Comparison of ENCODE assay signal across 21 cellular contexts in genomic region chr15:98583758-98584157, GRCh38.
A peak's percentile ranks its signal among the peaks of the same experiment; 100 is the strongest.
DNase-seq lines count a peak whose midpoint lies in the region; ATAC-seq, FAIRE-seq and TF ChIP-seq lines count a peak whose summit lies in the region.
"Had no signal": no experiment of that assay in that cellular context is flagged by ENCODE, and none has a peak within 500 bp of the region (broad histone marks: within the 10 kb centered on the region; RNA-seq: fewer than 3 reads in every experiment).

No MANE protein-coding gene starts in this region.

- no peak overlapping the region for H2AFZ ChIP-seq in HCT116 (ENCODE audit: low read depth, low read length, poor library complexity, severe bottlenecking)

- 0 out of 3 replicates have a peak, but pooled peaks cover 5% of the 10 kb centered on the region for H3K4me1 ChIP-seq in A549
- no peaks in the 10 kb centered on the region for H3K4me1 ChIP-seq in HCT116 (ENCODE audit: control insufficient read depth in 1 of 2, insufficient read depth in 2 of 2, low read length in 2 of 2)
- no peaks in the 10 kb centered on the region for H3K4me1 ChIP-seq in HAP-1
- no peaks in the 10 kb centered on the region for H3K4me1 ChIP-seq in Caco-2
- H3K4me1 ChIP-seq: BE2C had no signal

- H3K27me3 ChIP-seq in HCT116 (ENCODE audit: insufficient read depth, low read length): peaks cover 55% of the 10 kb centered on the region
- peaks cover 64% of the 10 kb centered on the region for H3K27me3 ChIP-seq in HAP-1 (ENCODE audit: low read depth)
- peaks cover 84% of the 10 kb centered on the region for H3K27me3 ChIP-seq in WERI-Rb-1 (ENCODE audit: insufficient read depth, low read depth, severe bottlenecking)
- H3K27me3 ChIP-seq in Caco-2 (replicated peaks; ENCODE audit: control insufficient read depth, insufficient read depth, low read length): no peaks in the 10 kb centered on the region; the same call in 1 of the 2 replicates

- no peak for ATAC-seq in A549
- ATAC-seq in HCT116: no peak

- H3K27ac Mint-ChIP-seq in Caco-2 (ENCODE audit: unreplicated experiment): no peak overlapping the region

- no peaks in the 10 kb centered on the region for H4K20me1 ChIP-seq in HCT116 (ENCODE audit: insufficient read depth)

- no peak for TF ChIP-seq EP300 in A549 (IDR thresholded peaks at IDR 0.05)

- H3K27ac ChIP-seq in A549: no peak overlapping the region
- no peak overlapping the region for H3K27ac ChIP-seq in HCT116 (ENCODE audit: low read depth, low read length)
- H3K27ac ChIP-seq in WERI-Rb-1: no peak overlapping the region
- H3K27ac ChIP-seq: HL-60, RWPE1 had no signal

- no peak for FAIRE-seq in A549 (lab: Jason Lieb, UNC)

- no peaks in the 10 kb centered on the region for H3K4me1 Mint-ChIP-seq in Caco-2 (ENCODE audit: low read depth, unreplicated experiment)

- no TSS peak for BruUV-seq in HCT116 (replicated peaks; lab: Mats Ljungman, UMichigan)
- no TSS peak for BruUV-seq in Caco-2 (replicated peaks; lab: Mats Ljungman, UMichigan)

- H3K4me2 ChIP-seq in A549: no peak overlapping the region
- no peak overlapping the region for H3K4me2 ChIP-seq in HCT116 (ENCODE audit: low read length)
- H3K4me2 ChIP-seq: SK-N-SH had no signal

- WGBS in A549 (ENCODE audit: missing lambda C conversion rate): 12% methylated on average over 1 of the region's 1 CpG

- no peaks in the 10 kb centered on the region for H3K79me2 ChIP-seq in HCT116 (ENCODE audit: insufficient read depth, low read length)

- in situ Hi-C loops in HAP-1 (cut with MboI; ENCODE audit: low sequenced_read_pairs): no loop called here

- POLR2A ChIA-PET in A549 (lab: Yijun Ruan, JAX): no interaction called here
- POLR2A ChIA-PET in HCT116 (lab: Charles Lee): no interaction called here
- POLR2A ChIA-PET in Caco-2 (lab: Charles Lee): no interaction called here

- intact Hi-C loops in HCT116 (cut with micrococcal nuclease): no loop called here
- intact Hi-C loops in Caco-2 (cut with micrococcal nuclease; ENCODE audit: unreplicated experiment): no loop called here

- H3K9me3 Mint-ChIP-seq in Caco-2 (ENCODE audit: unreplicated experiment): no peaks in the 10 kb centered on the region

- H3K27me3 Mint-ChIP-seq in Caco-2 (ENCODE audit: insufficient read depth, unreplicated experiment): peaks cover 20% of the 10 kb centered on the region

- H3K36me3 ChIP-seq in HCT116 (ENCODE audit: control insufficient read depth in 1 of 2, insufficient read depth in 2 of 2, low read length in 2 of 2): no peaks in the 10 kb centered on the region
- H3K36me3 ChIP-seq in HAP-1 (replicated peaks): no peaks in the 10 kb centered on the region
- H3K36me3 ChIP-seq in WERI-Rb-1: no peaks in the 10 kb centered on the region
- no peaks in the 10 kb centered on the region for H3K36me3 ChIP-seq in Caco-2 (ENCODE audit: control insufficient read depth, insufficient read depth, low read length)
- H3K36me3 ChIP-seq: BE2C had no signal

- TF ChIP-seq POLR2A in A549 (IDR thresholded peaks at IDR 0.05; ENCODE audit: low read length) (no peak), HCT116 (IDR thresholded peaks at IDR 0.05; ENCODE audit: borderline replicate concordance, extremely low read depth, insufficient read depth, insufficient read length) (no peak)

- DNase-seq in A549 (ENCODE audit: low read depth in 1 of 2, low spot score in 1 of 2): no peak
- DNase-seq in HCT116 (ENCODE audit: low read depth, low spot score): no peak
- peak; percentile 11 for DNase-seq in NCI-H2081 treated with DMSO at 0.1 percent for 48 hours (lab: John Stamatoyannopoulos, UW)
- DNase-seq in SW480 (ENCODE audit: low spot score): peak; percentile 7
- DNase-seq in HAP-1 (ENCODE audit: low spot score in 2 of 2): no peak
- DNase-seq in WERI-Rb-1: no peak
- DNase-seq in Caco-2: no peak
- DNase-seq: BE2C; DMS 273 treated with DMSO at 0.1 percent for 48 hours; DMS79 treated with DMSO at 0.1 percent for 48 hours; GOT3; KG1; NCI-H1092 treated with DMSO at 0.1 percent for 48 hours; NCI-H1694 treated with DMSO at 0.1 percent for 48 hours; NCI-H2227 treated with DMSO at 0.1 percent for 48 hours; NCI-H524; NK-92 treated with Interleukin-12 subunit alpha and Interleukin-12 subunit beta, amount 100 ng/mL, for 24 hours; SHP77 treated with DMSO at 0.1 percent for 48 hours; SK-N-SH had no signal

- TF ChIP-seq RAD21 in A549 (conservative IDR thresholded peaks at IDR 0.05 in 1 of 2, IDR thresholded peaks at IDR 0.05 in 1 of 2) (no peak), HCT116 (IDR thresholded peaks at IDR 0.05; ENCODE audit: low read depth) (no peak)

- RAD21 ChIA-PET in HCT116 (lab: Charles Lee; ENCODE audit: low non-redundant PET in 1 of 2, low total read pairs in 2 of 2, uncharacterized antibody in 2 of 2, unreplicated experiment in 2 of 2): no interaction called here

- H3K9ac ChIP-seq in HCT116 (ENCODE audit: low read length): no peak overlapping the region
- H3K9ac ChIP-seq: SK-N-SH had no signal

- no peaks in the 10 kb centered on the region for H3K9me2 ChIP-seq in HCT116 (ENCODE audit: insufficient read depth)
- H3K9me2 ChIP-seq: SK-N-SH had no signal

- no peaks in the 10 kb centered on the region for H3K36me3 Mint-ChIP-seq in Caco-2 (ENCODE audit: insufficient read depth, unreplicated experiment)

- CTCF ChIA-PET in A549 (lab: Yijun Ruan, JAX) (interaction anchor here (2.5 kb wide), 1 partner anchor 63 kb away, joined by 7 read pairs; no protein-coding TSS in a partner anchor), HCT116 (lab: Charles Lee) (interaction anchor here (0.6 kb wide), 1 partner anchor 15 kb away, joined by 3 read pairs; no protein-coding TSS in a partner anchor), Caco-2 (lab: Charles Lee) (no interaction called here)

- no peak overlapping the region for H3K4me3 Mint-ChIP-seq in Caco-2 (ENCODE audit: unreplicated experiment)

- H3K9me3 ChIP-seq in A549 (peaks cover 7% of the 10 kb centered on the region), HCT116 (ENCODE audit: control insufficient read depth in 1 of 2, insufficient read depth in 1 of 2, low read depth in 1 of 2, low read length in 2 of 2) (no peaks in the 10 kb centered on the region), HAP-1 (no peaks in the 10 kb centered on the region), WERI-Rb-1 (ENCODE audit: severe bottlenecking) (no peaks in the 10 kb centered on the region), Caco-2 (no peaks in the 10 kb centered on the region)
- H3K9me3 ChIP-seq: BE2C, SK-N-SH had no signal

- H3K4me3 ChIP-seq in A549 (no peak overlapping the region), HCT116 (replicated peaks in 1 of 2; ENCODE audit: low read depth in 1 of 2, low read length in 2 of 2) (no peak overlapping the region), HAP-1 (no peak overlapping the region), WERI-Rb-1 (ENCODE audit: low read depth, low read length) (no peak overlapping the region), Caco-2 (ENCODE audit: low read depth, low read length) (no peak overlapping the region)

- TF ChIP-seq CTCF in A549 (IDR thresholded peaks at IDR 0.05) (no peak), HCT116 (IDR thresholded peaks at IDR 0.05 in 2 of 3, conservative IDR thresholded peaks at IDR 0.05 in 1 of 3; ENCODE audit: borderline replicate concordance in 1 of 3, insufficient read depth in 1 of 3, low read depth in 2 of 3, low read length in 2 of 3) (no peak), WERI-Rb-1 (IDR thresholded peaks at IDR 0.05; ENCODE audit: low read depth, low read length) (no peak), Caco-2 (IDR thresholded peaks at IDR 0.05; ENCODE audit: insufficient read depth in 1 of 2, low read depth in 1 of 2, low read length in 1 of 2, severe bottlenecking in 1 of 2, unreplicated experiment in 1 of 2) (no peak)

TF ChIP-seq in A549, 52 proteins besides CTCF, POLR2A, EP300 and RAD21:
- peak; percentile 91 for TF ChIP-seq CBX8 (IDR thresholded peaks at IDR 0.05)
- no peak for TF ChIP-seq GATA3 (IDR thresholded peaks at IDR 0.05; ENCODE audit: borderline replicate concordance)
- no peak for TF ChIP-seq ZFP36 (IDR thresholded peaks at IDR 0.05; ENCODE audit: borderline replicate concordance, partially characterized antibody)
- TF ChIP-seq RNF2 (IDR thresholded peaks at IDR 0.05; ENCODE audit: borderline replicate concordance, low read depth): 0 out of 2 replicates have a peak, but pooled peaks have one; percentile 5

TF ChIP-seq in HCT116, 20 proteins besides CTCF, POLR2A, EP300 and RAD21:
- TF ChIP-seq EZH2 (IDR thresholded peaks at IDR 0.05) (peak; percentile 62; the same call in 1 of the 2 replicates), ZNF274 (IDR thresholded peaks at IDR 0.05; ENCODE audit: low read depth, low read length) (no peak), CEBPB (IDR thresholded peaks at IDR 0.05; ENCODE audit: low read depth) (no peak)

Comparison
In these comparisons a context has a peak if more than half of its experiments do, and no peak if none do; other contexts are left out.
1. DNase-seq: peak in NCI-H2081 treated with DMSO at 0.1 percent for 48 hours (single experiment) and SW480 (single experiment); none in A549 (0 of 2), HCT116 (single experiment), HAP-1 (0 of 2), WERI-Rb-1 (single experiment) and Caco-2 (0 of 2).